18 cellular contexts compared by ENCODE assay signal in the genomic region with DNA sequence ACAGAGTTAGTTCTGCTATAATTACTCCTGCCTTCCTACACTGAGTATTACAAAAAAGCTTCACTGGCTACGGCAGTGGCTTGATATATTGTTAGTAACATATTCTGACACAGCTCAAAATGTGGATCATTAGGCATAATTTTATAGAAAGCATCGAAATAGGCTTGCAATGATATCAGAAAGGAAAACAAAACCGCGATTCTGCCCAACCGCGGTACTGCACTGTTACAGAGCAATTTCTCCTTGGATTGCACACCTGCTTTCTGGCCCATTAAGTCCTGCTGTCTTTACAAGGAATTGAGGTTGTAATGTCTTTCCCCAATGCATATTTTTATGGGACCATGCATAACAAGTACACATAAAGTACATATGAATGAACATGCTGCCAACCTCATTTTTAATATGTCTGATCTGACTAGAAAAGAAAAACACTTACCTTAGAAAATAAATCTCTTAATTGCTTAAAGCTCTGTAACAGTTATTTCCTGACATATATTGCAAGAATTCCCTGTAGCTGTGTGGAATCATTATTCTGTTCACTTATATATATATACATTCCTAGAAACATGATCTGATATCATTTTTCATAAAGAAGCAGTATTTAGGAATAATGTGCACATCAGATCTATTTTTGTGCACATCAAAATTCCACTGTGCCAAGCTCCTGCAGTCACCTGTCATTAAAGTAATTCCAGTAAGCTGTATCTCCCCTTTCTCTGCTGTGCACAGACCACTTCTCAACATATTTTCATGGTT.
DNase-seq lines count a peak whose midpoint lies in the region; ATAC-seq and TF ChIP-seq lines count a peak whose summit lies in the region.
"Had no signal": no experiment of that assay in that cellular context is flagged by ENCODE, and none has a peak within 500 bp of the region (broad histone marks: within the 10 kb centered on the region; RNA-seq: fewer than 3 reads in every experiment).

No MANE protein-coding gene starts in this region.

- no peak overlapping the region for H2AFZ ChIP-seq in neural cell (ENCODE audit: low read depth, low read length)

- peak; percentile 45 for TF ChIP-seq CTCF in neural cell (IDR thresholded peaks at IDR 0.05; ENCODE audit: poor library complexity, severe bottlenecking)
- TF ChIP-seq CTCF in osteocyte (IDR thresholded peaks at IDR 0.05) = no peak

- H3K36me3 Mint-ChIP-seq in osteocyte (ENCODE audit: unreplicated experiment) = no peaks in the 10 kb centered on the region
- H3K36me3 Mint-ChIP-seq in activated T-cell treated with anti-CD3 and anti-CD28 coated beads, Interleukin-2, amount 50 U/mL, for 4 hours (ENCODE audit: insufficient read depth) = no peaks in the 10 kb centered on the region
- H3K36me3 Mint-ChIP-seq: CD8-positive, alpha-beta memory T cell had no signal

- DNase-seq in NCI-H1417 (lab: John Stamatoyannopoulos, UW) (peak; percentile 15 to 69 (median 60)), NCI-H1417 treated with DMSO at 0.1 percent for 48 hours (lab: John Stamatoyannopoulos, UW) (no peak), NCI-H1105 treated with DMSO at 0.1 percent for 48 hours (lab: John Stamatoyannopoulos, UW) (peak; percentile 75), NCI-H748 (lab: John Stamatoyannopoulos, UW; ENCODE audit: unreplicated experiment) (peak; percentile 63), osteocyte (ENCODE audit: extremely low spot score, unreplicated experiment) (no peak), HPDE6-E6E7 (ENCODE audit: extremely low spot score) (no peak)
- no peak for DNase-seq in activated T-cell treated with anti-CD3 and anti-CD28 coated beads, Interleukin-2, amount 50 U/mL, for 4 hours
- DNase-seq: CD8-positive, alpha-beta memory T cell; DMS153; H9; NCI-H2171; NCI-H510A treated with DMSO at 0.1 percent for 48 hours; Peyer's patch; SIG-M5; T-helper 2 cell had no signal

- H3K4me1 Mint-ChIP-seq in osteocyte (ENCODE audit: unreplicated experiment) = no peaks in the 10 kb centered on the region
- H3K4me1 Mint-ChIP-seq in activated T-cell treated with anti-CD3 and anti-CD28 coated beads, Interleukin-2, amount 50 U/mL, for 4 hours (ENCODE audit: low read depth) = no peaks in the 10 kb centered on the region
- H3K4me1 Mint-ChIP-seq: CD8-positive, alpha-beta memory T cell; H9 had no signal

- H3K9me3 Mint-ChIP-seq in osteocyte (ENCODE audit: unreplicated experiment) = no peaks in the 10 kb centered on the region
- H3K9me3 Mint-ChIP-seq in activated T-cell treated with anti-CD3 and anti-CD28 coated beads, Interleukin-2, amount 50 U/mL, for 4 hours = no peaks in the 10 kb centered on the region

- TF ChIP-seq EP300 in neural cell (conservative IDR thresholded peaks at IDR 0.05; ENCODE audit: poor library complexity, severe bottlenecking) = peak; percentile 1

- no peak for ATAC-seq in activated T-cell treated with anti-CD3 and anti-CD28 coated beads, Interleukin-2, amount 50 U/mL, for 4 hours

- no peak overlapping the region for H3K27ac Mint-ChIP-seq in osteocyte (ENCODE audit: unreplicated experiment)
- H3K27ac Mint-ChIP-seq: CD8-positive, alpha-beta memory T cell; H9 had no signal

- peak; percentile 51 for TF ChIP-seq RAD21 in neural cell (conservative IDR thresholded peaks at IDR 0.05)

- peak overlapping the region; percentile 49 for H3K4me3 ChIP-seq in neural cell (ENCODE audit: low read length)
- H3K4me3 ChIP-seq: BLaER1, Peyer's patch had no signal

- peak overlapping the region; percentile 22 for H3K9ac ChIP-seq in neural cell (ENCODE audit: low read length)
- H3K9ac ChIP-seq: BLaER1 had no signal

- H3K79me2 ChIP-seq in neural cell (replicated peaks; ENCODE audit: insufficient read depth, low read length) = no peaks in the 10 kb centered on the region

- H3K4me3 Mint-ChIP-seq in osteocyte (ENCODE audit: unreplicated experiment) = no peak overlapping the region
- no peak overlapping the region for H3K4me3 Mint-ChIP-seq in activated T-cell treated with anti-CD3 and anti-CD28 coated beads, Interleukin-2, amount 50 U/mL, for 4 hours
- H3K4me3 Mint-ChIP-seq: CD8-positive, alpha-beta memory T cell; H9 had no signal

- peak overlapping the region; percentile 77 for H3K27ac ChIP-seq in neural cell (ENCODE audit: low read length)
- H3K27ac ChIP-seq: 22Rv1, BLaER1, Peyer's patch had no signal

- H3K9me3 ChIP-seq in neural cell (ENCODE audit: low read length) = no peaks in the 10 kb centered on the region
- H3K9me3 ChIP-seq: BLaER1, Peyer's patch had no signal

- H3K36me3 ChIP-seq in neural cell (ENCODE audit: insufficient read depth, low read length) = no peaks in the 10 kb centered on the region
- H3K36me3 ChIP-seq: BLaER1, Peyer's patch had no signal

- H3K27me3 ChIP-seq in neural cell (ENCODE audit: insufficient read depth, low read depth, low read length) = no peaks in the 10 kb centered on the region
- H3K27me3 ChIP-seq: BLaER1, Peyer's patch had no signal

- H3K27me3 Mint-ChIP-seq in osteocyte (ENCODE audit: unreplicated experiment) = no peaks in the 10 kb centered on the region
- H3K27me3 Mint-ChIP-seq in activated T-cell treated with anti-CD3 and anti-CD28 coated beads, Interleukin-2, amount 50 U/mL, for 4 hours (ENCODE audit: low read depth) = no peaks in the 10 kb centered on the region
- H3K27me3 Mint-ChIP-seq: CD8-positive, alpha-beta memory T cell had no signal

- H3F3A ChIP-seq in neural cell (ENCODE audit: insufficient read depth, low read length, poor library complexity, severe bottlenecking) = peaks cover 8% of the 10 kb centered on the region

- no peaks in the 10 kb centered on the region for H3K9me2 ChIP-seq in neural cell (ENCODE audit: insufficient read depth, low read length)

- H3K4me2 ChIP-seq in neural cell (ENCODE audit: low read length) = peak overlapping the region; percentile 36
- H3K4me2 ChIP-seq: BLaER1 had no signal

- no peaks in the 10 kb centered on the region for H4K20me1 ChIP-seq in neural cell (ENCODE audit: insufficient read depth)
- H4K20me1 ChIP-seq: BLaER1 had no signal

TF ChIP-seq in neural cell, 6 proteins besides CTCF, POLR2A, EP300 and RAD21:
- no peak for TF ChIP-seq TAF1 (IDR thresholded peaks at IDR 0.05; ENCODE audit: low read depth)
- no peak for TF ChIP-seq EZH2 (IDR thresholded peaks at IDR 0.05; ENCODE audit: borderline replicate concordance, insufficient read depth, low read length, poor library complexity, severe bottlenecking)
- TF ChIP-seq SMC3 (conservative IDR thresholded peaks at IDR 0.05; ENCODE audit: poor library complexity) = peak; percentile 44
- TF ChIP-seq, protein P1, sequence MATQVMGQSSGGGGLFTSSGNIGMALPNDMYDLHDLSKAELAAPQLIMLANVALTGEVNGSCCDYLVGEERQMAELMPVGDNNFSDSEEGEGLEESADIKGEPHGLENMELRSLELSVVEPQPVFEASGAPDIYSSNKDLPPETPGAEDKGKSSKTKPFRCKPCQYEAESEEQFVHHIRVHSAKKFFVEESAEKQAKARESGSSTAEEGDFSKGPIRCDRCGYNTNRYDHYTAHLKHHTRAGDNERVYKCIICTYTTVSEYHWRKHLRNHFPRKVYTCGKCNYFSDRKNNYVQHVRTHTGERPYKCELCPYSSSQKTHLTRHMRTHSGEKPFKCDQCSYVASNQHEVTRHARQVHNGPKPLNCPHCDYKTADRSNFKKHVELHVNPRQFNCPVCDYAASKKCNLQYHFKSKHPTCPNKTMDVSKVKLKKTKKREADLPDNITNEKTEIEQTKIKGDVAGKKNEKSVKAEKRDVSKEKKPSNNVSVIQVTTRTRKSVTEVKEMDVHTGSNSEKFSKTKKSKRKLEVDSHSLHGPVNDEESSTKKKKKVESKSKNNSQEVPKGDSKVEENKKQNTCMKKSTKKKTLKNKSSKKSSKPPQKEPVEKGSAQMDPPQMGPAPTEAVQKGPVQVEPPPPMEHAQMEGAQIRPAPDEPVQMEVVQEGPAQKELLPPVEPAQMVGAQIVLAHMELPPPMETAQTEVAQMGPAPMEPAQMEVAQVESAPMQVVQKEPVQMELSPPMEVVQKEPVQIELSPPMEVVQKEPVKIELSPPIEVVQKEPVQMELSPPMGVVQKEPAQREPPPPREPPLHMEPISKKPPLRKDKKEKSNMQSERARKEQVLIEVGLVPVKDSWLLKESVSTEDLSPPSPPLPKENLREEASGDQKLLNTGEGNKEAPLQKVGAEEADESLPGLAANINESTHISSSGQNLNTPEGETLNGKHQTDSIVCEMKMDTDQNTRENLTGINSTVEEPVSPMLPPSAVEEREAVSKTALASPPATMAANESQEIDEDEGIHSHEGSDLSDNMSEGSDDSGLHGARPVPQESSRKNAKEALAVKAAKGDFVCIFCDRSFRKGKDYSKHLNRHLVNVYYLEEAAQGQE (IDR thresholded peaks at IDR 0.05; ENCODE audit: borderline replicate concordance) = peak; percentile 97
- peak; percentile 71 for TF ChIP-seq POLR2AphosphoS5 (IDR thresholded peaks at IDR 0.05)
- peak; percentile 30 for TF ChIP-seq MXI1 (conservative IDR thresholded peaks at IDR 0.05; ENCODE audit: poor library complexity, severe bottlenecking)

Comparison
In these comparisons a context has a peak if more than half of its experiments do, and no peak if none do; other contexts are left out.
1. DNase-seq: peak in NCI-H1417 (3 of 3), NCI-H1105 treated with DMSO at 0.1 percent for 48 hours (single experiment) and NCI-H748 (single experiment); none in NCI-H1417 treated with DMSO at 0.1 percent for 48 hours (single experiment), osteocyte (single experiment), activated T-cell treated with anti-CD3 and anti-CD28 coated beads, Interleukin-2, amount 50 U/mL, for 4 hours (single experiment) and HPDE6-E6E7 (single experiment).